18 cellular contexts compared by ENCODE assay signal in genomic region chr18:26757263-26758019, GRCh38.
DNase-seq lines count a peak whose midpoint lies in the region; ATAC-seq and TF ChIP-seq lines count a peak whose summit lies in the region.
"Had no signal": no experiment of that assay in that cellular context is flagged by ENCODE, and none has a peak within 500 bp of the region (broad histone marks: within the 10 kb centered on the region; RNA-seq: fewer than 3 reads in every experiment).

No MANE protein-coding gene starts in this region.

- no peaks in the 10 kb centered on the region for H3K27me3 ChIP-seq in mammary epithelial cell (ENCODE audit: insufficient read depth, low read length)

- BruUV-seq in mammary epithelial cell (replicated peaks; lab: Mats Ljungman, UMichigan): no TSS peak

- WGBS in mammary epithelial cell (ENCODE audit: low coverage, missing lambda C conversion rate): 4% methylated on average over 4 of the region's 4 CpGs

- in situ Hi-C loops in mammary epithelial cell (cut with MboI; ENCODE audit: low sequenced_read_pairs in 2 of 2): loop anchor here in 1 of 2 donors (25.0 kb wide), 1 partner anchor 445 kb away; no protein-coding TSS in a partner anchor

- H3K4me3 Mint-ChIP-seq in progenitor cell of endocrine pancreas (ENCODE audit: low read depth): no peak overlapping the region
- H3K4me3 Mint-ChIP-seq: activated CD8-positive, alpha-beta memory T cell treated with anti-CD3 and anti-CD28 coated beads, Interleukin-2, amount 10 ng/mL, durations not matched to agents 7 days and 5 days; memory B cell; natural killer cell treated with Interleukin-12 subunit alpha and Interleukin-12 subunit beta and Interleukin-15 and Interleukin-18, amount 100 ng/mL, for 72 hours had no signal

- peak overlapping the region; percentile 1 for H3K4me2 ChIP-seq in mammary epithelial cell (ENCODE audit: insufficient read depth, low read depth, low read length)

- H3K4me3 ChIP-seq in mammary epithelial cell (replicated peaks in 1 of 3; ENCODE audit: insufficient read depth in 1 of 3, low read depth in 2 of 3, low read length in 3 of 3): no peak overlapping the region

- CTCF ChIA-PET in mammary epithelial cell (lab: Charles Lee; ENCODE audit: low non-redundant PET): no interaction called here

- peaks cover 4% of the 10 kb centered on the region for H3K4me1 ChIP-seq in mammary epithelial cell (ENCODE audit: insufficient read depth, low read length)

- H4K20me1 ChIP-seq in mammary epithelial cell (ENCODE audit: insufficient read depth, low read length): no peaks in the 10 kb centered on the region

- H3K27me3 Mint-ChIP-seq in progenitor cell of endocrine pancreas: peaks cover 3% of the 10 kb centered on the region
- H3K27me3 Mint-ChIP-seq: activated CD8-positive, alpha-beta memory T cell treated with anti-CD3 and anti-CD28 coated beads, Interleukin-2, amount 10 ng/mL, durations not matched to agents 7 days and 5 days; memory B cell; natural killer cell treated with Interleukin-12 subunit alpha and Interleukin-12 subunit beta and Interleukin-15 and Interleukin-18, amount 100 ng/mL, for 72 hours had no signal

- TF ChIP-seq CTCF in mammary epithelial cell (conservative IDR thresholded peaks at IDR 0.05 in 1 of 2, IDR thresholded peaks at IDR 0.05 in 1 of 2; ENCODE audit: extremely low read depth in 1 of 2, insufficient read depth in 1 of 2, low read depth in 1 of 2, low read length in 2 of 2): no peak
- TF ChIP-seq CTCF in progenitor cell of endocrine pancreas (IDR thresholded peaks at IDR 0.05; ENCODE audit: unreplicated experiment): no peak

- no peaks in the 10 kb centered on the region for H3K36me3 ChIP-seq in mammary epithelial cell (ENCODE audit: insufficient read depth, low read length)

- no peaks in the 10 kb centered on the region for H3K79me2 ChIP-seq in mammary epithelial cell (ENCODE audit: insufficient read depth, low read length)

- H2AFZ ChIP-seq in mammary epithelial cell (ENCODE audit: low read depth, low read length): no peak overlapping the region

- H3K9ac ChIP-seq in mammary epithelial cell (ENCODE audit: insufficient read depth, low read length): no peak overlapping the region

- dilution Hi-C loops in mammary epithelial cell (cut with HindIII; ENCODE audit: low sequenced_read_pairs): no loop called here

- peaks cover 29% of the 10 kb centered on the region for H3K4me1 Mint-ChIP-seq in progenitor cell of endocrine pancreas (ENCODE audit: low read depth)
- H3K4me1 Mint-ChIP-seq: activated CD8-positive, alpha-beta memory T cell treated with anti-CD3 and anti-CD28 coated beads, Interleukin-2, amount 10 ng/mL, durations not matched to agents 7 days and 5 days had no signal

- no peak overlapping the region for H3K27ac ChIP-seq in mammary epithelial cell (ENCODE audit: insufficient read depth, low read depth, low read length)

- intact Hi-C loops in mammary epithelial cell (cut with micrococcal nuclease): loop anchor here (5.0 kb wide), 1 partner anchor 210 kb away; the partner anchor contains the start of gene KCTD1
- intact Hi-C loops in left colon (cut with DNase I, micrococcal nuclease): no loop called here

- H3K27ac Mint-ChIP-seq in progenitor cell of endocrine pancreas: peak overlapping the region; percentile 12
- H3K27ac Mint-ChIP-seq: activated CD8-positive, alpha-beta memory T cell treated with anti-CD3 and anti-CD28 coated beads, Interleukin-2, amount 10 ng/mL, durations not matched to agents 7 days and 5 days; memory B cell; natural killer cell treated with Interleukin-12 subunit alpha and Interleukin-12 subunit beta and Interleukin-15 and Interleukin-18, amount 100 ng/mL, for 72 hours had no signal

- H3K36me3 Mint-ChIP-seq in progenitor cell of endocrine pancreas (ENCODE audit: insufficient read depth): no peaks in the 10 kb centered on the region
- H3K36me3 Mint-ChIP-seq: activated CD8-positive, alpha-beta memory T cell treated with anti-CD3 and anti-CD28 coated beads, Interleukin-2, amount 10 ng/mL, durations not matched to agents 7 days and 5 days; memory B cell; natural killer cell treated with Interleukin-12 subunit alpha and Interleukin-12 subunit beta and Interleukin-15 and Interleukin-18, amount 100 ng/mL, for 72 hours had no signal

- no peaks in the 10 kb centered on the region for H3K9me3 Mint-ChIP-seq in progenitor cell of endocrine pancreas (ENCODE audit: low read depth)
- H3K9me3 Mint-ChIP-seq: memory B cell; natural killer cell treated with Interleukin-12 subunit alpha and Interleukin-12 subunit beta and Interleukin-15 and Interleukin-18, amount 100 ng/mL, for 72 hours had no signal

- ATAC-seq in left colon (peak; percentile 88), HG03354 (IDR thresholded peaks at IDR 0.05; ENCODE audit: poor library complexity, severe bottlenecking, unreplicated experiment) (no peak), GM21576 (IDR thresholded peaks at IDR 0.05; ENCODE audit: unreplicated experiment) (no peak)
- ATAC-seq: activated CD8-positive, alpha-beta memory T cell treated with anti-CD3 and anti-CD28 coated beads, Interleukin-2, amount 10 ng/mL, durations not matched to agents 7 days and 5 days; natural killer cell treated with Interleukin-12 subunit alpha and Interleukin-12 subunit beta and Interleukin-15 and Interleukin-18, amount 100 ng/mL, for 72 hours; stimulated activated naive CD8-positive, alpha-beta T cell treated with anti-CD3 and anti-CD28 coated beads, Interleukin-15, Interleukin-2, amounts not matched to agents 100 U/mL and 50 U/mL, for 24 hours had no signal

- H3K9me3 ChIP-seq in mammary epithelial cell (replicated peaks; ENCODE audit: insufficient read depth, low read length): no peaks in the 10 kb centered on the region

- DNase-seq in DMS53 (lab: John Stamatoyannopoulos, UW) (peak; percentile 58), mammary epithelial cell (no peak), left colon (peak; percentile 7 to 37), progenitor cell of endocrine pancreas (ENCODE audit: low spot score, unreplicated experiment) (no peak), GOT3 (lab: John Stamatoyannopoulos, UW) (no peak)
- DNase-seq in effector CD4-positive, alpha-beta T cell: no peak
- DNase-seq: activated CD8-positive, alpha-beta memory T cell treated with anti-CD3 and anti-CD28 coated beads, Interleukin-2, amount 10 ng/mL, durations not matched to agents 7 days and 5 days; activated effector memory CD4-positive, alpha-beta T cell treated with anti-CD3 and anti-CD28 coated beads, Interleukin-2, amount 50 U/mL, for 16 hours; foreskin fibroblast; NCI-H2081; NCI-H524; retina; stimulated activated naive CD8-positive, alpha-beta T cell treated with anti-CD3 and anti-CD28 coated beads, Interleukin-15, Interleukin-2, amounts not matched to agents 100 U/mL and 50 U/mL, for 24 hours; T-helper 9 cell had no signal

Comparison
In these comparisons a context has a peak if more than half of its experiments do, and no peak if none do; other contexts are left out.
1. DNase-seq: peak in DMS53 (single experiment) and left colon (2 of 2); none in mammary epithelial cell (single experiment), progenitor cell of endocrine pancreas (single experiment), GOT3 (single experiment) and effector CD4-positive, alpha-beta T cell (single experiment).